In genomic region chr2:173028671-173029070, GRCh38 we compare ENCODE assay signal across 12 cellular contexts. TPM values are rescaled to one million over a fixed set of nuclear protein-coding genes. Genes with fewer than 3 reads are reported as not detected.
DNase-seq lines count a peak whose midpoint lies in the region; ATAC-seq and TF ChIP-seq lines count a peak whose summit lies in the region.
"Had no signal": no experiment of that assay in that cellular context is flagged by ENCODE, and none has a peak within 500 bp of the region (broad histone marks: within the 10 kb centered on the region; RNA-seq: fewer than 3 reads in every experiment).

No MANE protein-coding gene starts in this region.

- peaks cover 7% of the 10 kb centered on the region for H3K27me3 Mint-ChIP-seq in stimulated activated naive CD8-positive, alpha-beta T cell treated with anti-CD3 and anti-CD28 coated beads, Interleukin-15, amount 100 ng/mL, for 72 hours

- no peaks in the 10 kb centered on the region for H4K20me1 ChIP-seq in smooth muscle cell (ENCODE audit: low read depth)
- H4K20me1 ChIP-seq in osteoblast (ENCODE audit: insufficient read depth, low read length), result no peaks in the 10 kb centered on the region

- H3K4me1 ChIP-seq in smooth muscle cell (ENCODE audit: low read depth) (peaks cover 14% of the 10 kb centered on the region), osteoblast (ENCODE audit: insufficient read depth, low read length) (peaks cover 4% of the 10 kb centered on the region)

- ATAC-seq in stimulated activated naive CD8-positive, alpha-beta T cell treated with anti-CD3 and anti-CD28 coated beads, Interleukin-15, amount 100 ng/mL, for 72 hours, result no peak
- no peak for ATAC-seq in GM21619 (IDR thresholded peaks at IDR 0.05; ENCODE audit: unreplicated experiment)

- H3K9me3 ChIP-seq in smooth muscle cell (replicated peaks; ENCODE audit: low read depth) (no peaks in the 10 kb centered on the region), osteoblast (ENCODE audit: low read depth, low read length) (no peaks in the 10 kb centered on the region)

- H3K79me2 ChIP-seq in smooth muscle cell (ENCODE audit: low read depth) (no peaks in the 10 kb centered on the region), osteoblast (ENCODE audit: insufficient read depth, low read length) (no peaks in the 10 kb centered on the region)

- TF ChIP-seq CTCF in foreskin fibroblast (IDR thresholded peaks at IDR 0.05; ENCODE audit: low read depth, low read length) (no peak), smooth muscle cell (IDR thresholded peaks at IDR 0.05; ENCODE audit: borderline replicate concordance, insufficient read depth, poor library complexity, severe bottlenecking) (no peak), osteoblast (IDR thresholded peaks at IDR 0.05; ENCODE audit: extremely low read depth, low read depth, low read length) (no peak)

- H3K36me3 ChIP-seq in smooth muscle cell (ENCODE audit: low read depth), result no peaks in the 10 kb centered on the region
- H3K36me3 ChIP-seq in osteoblast (ENCODE audit: insufficient read depth, low read length), result no peaks in the 10 kb centered on the region

- no peak overlapping the region for H3K4me3 ChIP-seq in foreskin fibroblast (ENCODE audit: low read depth in 1 of 2, low read length in 2 of 2)
- no peak overlapping the region for H3K4me3 ChIP-seq in smooth muscle cell
- no peak overlapping the region for H3K4me3 ChIP-seq in osteoblast (ENCODE audit: insufficient read depth, low read length)

- H3K27me3 ChIP-seq in smooth muscle cell (ENCODE audit: low read depth), result no peaks in the 10 kb centered on the region
- no peaks in the 10 kb centered on the region for H3K27me3 ChIP-seq in osteoblast (ENCODE audit: insufficient read depth, low read length)

- peaks cover 7% of the 10 kb centered on the region for H3K4me1 Mint-ChIP-seq in stimulated activated naive CD8-positive, alpha-beta T cell treated with anti-CD3 and anti-CD28 coated beads, Interleukin-15, amount 100 ng/mL, for 72 hours

- no peak overlapping the region for H3K9ac ChIP-seq in smooth muscle cell (ENCODE audit: low read depth)

- H2AFZ ChIP-seq in smooth muscle cell (ENCODE audit: low read depth) (peak overlapping the region; percentile 23), osteoblast (ENCODE audit: low read length) (no peak overlapping the region)

- DNase-seq in EH (ENCODE audit: low read depth) (peak; percentile 55), NCI-H1694 treated with DMSO at 0.1 percent for 48 hours (lab: John Stamatoyannopoulos, UW) (peak; percentile 66), foreskin fibroblast (peak; percentile 50 to 72), smooth muscle cell (lab: John Stamatoyannopoulos, UW; ENCODE audit: unreplicated experiment) (no peak), osteoblast (ENCODE audit: insufficient read length, low spot score, missing footprints) (no peak)
- no peak for DNase-seq in stimulated activated naive CD8-positive, alpha-beta T cell treated with anti-CD3 and anti-CD28 coated beads, Interleukin-15, amount 100 ng/mL, for 72 hours
- DNase-seq: CD4-positive, alpha-beta memory T cell; nucleus accumbens; substantia nigra; T-helper 9 cell had no signal

- H3K4me2 ChIP-seq in smooth muscle cell (peak overlapping the region; percentile 42), osteoblast (ENCODE audit: insufficient read depth, low read length) (no peak overlapping the region)

- H3K4me3 Mint-ChIP-seq in stimulated activated naive CD8-positive, alpha-beta T cell treated with anti-CD3 and anti-CD28 coated beads, Interleukin-15, amount 100 ng/mL, for 72 hours, result no peak overlapping the region
- H3K4me3 Mint-ChIP-seq: CD4-positive, alpha-beta memory T cell had no signal

- 20% methylated on average over 5 of the region's 5 CpGs for WGBS in smooth muscle cell (ENCODE audit: low lambda C conversion rate)

- H3K27ac ChIP-seq in smooth muscle cell (ENCODE audit: low read depth) (peak overlapping the region; percentile 76), osteoblast (ENCODE audit: low read depth, low read length) (no peak overlapping the region)

- peaks cover 10% of the 10 kb centered on the region for H3F3A ChIP-seq in smooth muscle cell (ENCODE audit: low read depth)

- no peak overlapping the region for H3K27ac Mint-ChIP-seq in stimulated activated naive CD8-positive, alpha-beta T cell treated with anti-CD3 and anti-CD28 coated beads, Interleukin-15, amount 100 ng/mL, for 72 hours
- H3K27ac Mint-ChIP-seq: activated T-helper 2 cell treated with anti-CD3 and anti-CD28 coated beads, Interferon-gamma antibody, Interleukin-2, Interleukin-4, amounts not matched to agents 10 μg/mL and 5 μg/mL and 100 μg/mL, durations not matched to agents 14 hours and 24 hours and 36 hours; CD4-positive, alpha-beta memory T cell had no signal

- no peaks in the 10 kb centered on the region for H3K9me3 Mint-ChIP-seq in stimulated activated naive CD8-positive, alpha-beta T cell treated with anti-CD3 and anti-CD28 coated beads, Interleukin-15, amount 100 ng/mL, for 72 hours
- H3K9me3 Mint-ChIP-seq: activated T-helper 2 cell treated with anti-CD3 and anti-CD28 coated beads, Interferon-gamma antibody, Interleukin-2, Interleukin-4, amounts not matched to agents 10 μg/mL and 5 μg/mL and 100 μg/mL, durations not matched to agents 14 hours and 24 hours and 36 hours; CD4-positive, alpha-beta memory T cell had no signal

RNA-seq across cellular contexts. Expression of gene MAP3K20, which starts 47.0 kb away (rescaled TPM):
- total RNA-seq in smooth muscle cell, result 29.2 and 35.1 TPM in 2 replicates
- polyA plus RNA-seq in smooth muscle cell, result 20.8 and 25.8 TPM in 2 replicates
- total RNA-seq in osteoblast, result 55.7 and 56.1 TPM in 2 replicates

Comparison
In these comparisons a context has a peak if more than half of its experiments do, and no peak if none do; other contexts are left out.
1. DNase-seq: peak in EH (single experiment), NCI-H1694 treated with DMSO at 0.1 percent for 48 hours (single experiment) and foreskin fibroblast (2 of 2); none in smooth muscle cell (single experiment), osteoblast (single experiment) and stimulated activated naive CD8-positive, alpha-beta T cell treated with anti-CD3 and anti-CD28 coated beads, Interleukin-15, amount 100 ng/mL, for 72 hours (0 of 2).